10 cellular contexts compared by ENCODE assay signal in the genomic region with DNA sequence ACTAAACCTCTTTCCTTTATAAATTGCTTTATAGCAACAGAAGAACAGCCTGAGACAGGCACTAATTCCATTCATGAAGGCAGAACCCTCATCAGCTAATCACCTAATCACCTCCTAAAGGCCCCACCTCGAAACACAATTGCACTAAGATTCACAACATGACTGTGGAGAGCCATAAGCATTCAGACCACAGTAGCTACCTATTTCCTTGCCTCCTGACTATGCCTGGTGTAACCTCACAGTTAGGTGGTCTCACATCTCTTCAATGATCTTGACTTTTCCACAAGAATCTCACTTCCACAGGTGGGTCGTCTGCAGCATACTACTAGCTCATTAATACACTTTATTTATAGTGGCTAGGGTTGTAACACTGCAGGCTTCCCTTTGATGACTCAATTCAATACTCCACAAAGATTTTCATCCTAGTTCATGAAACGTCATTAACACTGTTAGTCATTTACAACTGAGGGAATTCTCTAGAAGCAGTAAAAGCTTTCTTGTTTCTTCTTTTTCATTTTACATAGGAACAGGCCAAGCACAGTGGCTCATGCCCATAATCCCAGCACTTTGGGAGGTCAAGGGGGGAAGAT. TPM values are rescaled to one million over a fixed set of nuclear protein-coding genes. Genes with fewer than 3 reads are reported as not detected.
DNase-seq lines count a peak whose midpoint lies in the region; ATAC-seq and TF ChIP-seq lines count a peak whose summit lies in the region.
"Had no signal": no experiment of that assay in that cellular context is flagged by ENCODE, and none has a peak within 500 bp of the region (broad histone marks: within the 10 kb centered on the region; RNA-seq: fewer than 3 reads in every experiment).

No MANE protein-coding gene starts in this region.

- intact Hi-C loops in CD4-positive, alpha-beta T cell (cut with DNase I, micrococcal nuclease) = no loop called here
- intact Hi-C loops in ovary (cut with DNase I) = no loop called here

- H3K4me1 Mint-ChIP-seq in CD4-positive, alpha-beta T cell (ENCODE audit: low read depth) = peaks cover 88% of the 10 kb centered on the region

- H3K4me1 ChIP-seq in ovary (ENCODE audit: insufficient read depth) = peaks cover 11% of the 10 kb centered on the region

- H3K27me3 ChIP-seq in CD4-positive, alpha-beta T cell (ENCODE audit: control insufficient read depth, insufficient read depth, low read length) = no peaks in the 10 kb centered on the region
- H3K27me3 ChIP-seq in ovary (no peaks in the 10 kb centered on the region), H7 (ENCODE audit: control insufficient read depth, insufficient read depth, low read length) (no peaks in the 10 kb centered on the region)

- DNase-seq in CD4-positive, alpha-beta T cell = no peak
- DNase-seq in choroid plexus epithelial cell (ENCODE audit: low read depth) (peak; percentile 52), GM19238 (ENCODE audit: insufficient read length, low spot score) (no peak), ovary (no peak), KBM-7 (no peak), H7 (no peak)
- DNase-seq: DND-41, SHP77 treated with DMSO at 0.1 percent for 48 hours had no signal

- H3K36me3 Mint-ChIP-seq in CD4-positive, alpha-beta T cell (ENCODE audit: low read depth) = peaks cover 67% of the 10 kb centered on the region

- no peak for TF ChIP-seq EP300 in ovary (IDR thresholded peaks at IDR 0.05)

- H3K36me3 ChIP-seq in ovary (no peaks in the 10 kb centered on the region), H7 (replicated peaks; ENCODE audit: control insufficient read depth, insufficient read depth, low read length) (peaks cover 5% of the 10 kb centered on the region; the same call in 1 of the 2 replicates)

- WGBS in ovary, 3 donors = 87 to 90% (median 87%) methylated on average over 3 of the region's 3 CpGs

- POLR2A ChIA-PET in CD4-positive, alpha-beta T cell (lab: Charles Lee) = interaction anchor here (0.9 to 2.0 kb wide), 2 partner anchors 8 to 13 kb away, joined by 5 to 6 read pairs; no protein-coding TSS in a partner anchor

- H3K9me3 ChIP-seq in CD4-positive, alpha-beta T cell (ENCODE audit: control insufficient read depth, low read length) = no peaks in the 10 kb centered on the region
- H3K9me3 ChIP-seq in ovary = no peaks in the 10 kb centered on the region

- ATAC-seq in CD4-positive, alpha-beta T cell (ENCODE audit: poor library complexity) = no peak
- ATAC-seq in GM19455 (IDR thresholded peaks at IDR 0.05; ENCODE audit: unreplicated experiment) = peak; percentile 57
- peak; percentile 66 for ATAC-seq in HG03354 (IDR thresholded peaks at IDR 0.05; ENCODE audit: poor library complexity, severe bottlenecking, unreplicated experiment)

- peak overlapping the region; percentile 51 for H3K27ac Mint-ChIP-seq in CD4-positive, alpha-beta T cell

- no peak overlapping the region for H3K4me3 ChIP-seq in choroid plexus epithelial cell (ENCODE audit: low read depth, low read length)
- H3K4me3 ChIP-seq in ovary = no peak overlapping the region
- H3K4me3 ChIP-seq in H7 (ENCODE audit: insufficient read depth, low read depth, low read length) = no peak overlapping the region

- TF ChIP-seq CTCF in CD4-positive, alpha-beta T cell (IDR thresholded peaks at IDR 0.05) = no peak
- TF ChIP-seq CTCF in choroid plexus epithelial cell (conservative IDR thresholded peaks at IDR 0.05; ENCODE audit: low read depth, low read length) (no peak), ovary (IDR thresholded peaks at IDR 0.05) (no peak)

- H3K27ac ChIP-seq in CD4-positive, alpha-beta T cell (ENCODE audit: low read depth, low read length) = no peak overlapping the region
- no peak overlapping the region for H3K27ac ChIP-seq in ovary

- CTCF ChIA-PET in CD4-positive, alpha-beta T cell (lab: Charles Lee) = interaction anchor here (1.8 kb wide), 1 partner anchor 123 kb away, joined by 4 read pairs; no protein-coding TSS in a partner anchor

- no peak for TF ChIP-seq POLR2A in ovary (IDR thresholded peaks at IDR 0.05)

- H3K4me3 Mint-ChIP-seq in CD4-positive, alpha-beta T cell = peak overlapping the region; percentile 62

- in situ Hi-C loops in KBM-7 (cut with MboI; ENCODE audit: low pct_unique_long_range_greater_than_20kb, low sequenced_read_pairs) = no loop called here

- no peaks in the 10 kb centered on the region for H3K9me3 Mint-ChIP-seq in CD4-positive, alpha-beta T cell

- H3K27me3 Mint-ChIP-seq in CD4-positive, alpha-beta T cell = no peaks in the 10 kb centered on the region

RNA-seq across cellular contexts. Expression of a gene that starts 27.1 kb away (rescaled TPM):
- 10 to 100 TPM; 82.3 to 85.2 TPM for total RNA-seq in CD4-positive, alpha-beta T cell
- 10 to 100 TPM; 34.0 to 73.1 (median 60.6) TPM for total RNA-seq in ovary
- 100 to 1,000 TPM in 1 of 2 donors, 10 to 100 TPM in 1; 46.4 to 153 TPM for polyA plus RNA-seq in ovary
- 107 and 131 TPM in 2 replicates for total RNA-seq in H7 (2014; rRNA removed; shearing (Covaris generic))
